ENCODE assay signal across 9 cellular contexts in genomic region chr5:102453716-102454115, GRCh38. TPM values are rescaled to one million over a fixed set of nuclear protein-coding genes. Genes with fewer than 3 reads are reported as not detected.
DNase-seq lines count a peak whose midpoint lies in the region; ATAC-seq, FAIRE-seq and TF ChIP-seq lines count a peak whose summit lies in the region.
"Had no signal": no experiment of that assay in that cellular context is flagged by ENCODE, and none has a peak within 500 bp of the region (broad histone marks: within the 10 kb centered on the region; RNA-seq: fewer than 3 reads in every experiment).

No MANE protein-coding gene starts in this region.

- POLR2A ChIA-PET in HepG2 (lab: Yijun Ruan, JAX) = no interaction called here

- H3K27me3 ChIP-seq in HepG2 (ENCODE audit: control insufficient read depth in 1 of 2, insufficient read depth in 2 of 2, low read length in 2 of 2) = no peaks in the 10 kb centered on the region
- H3K27me3 ChIP-seq: body of pancreas, SJSA1 had no signal

- TF ChIP-seq POLR2A in HepG2 (IDR thresholded peaks at IDR 0.05; ENCODE audit: insufficient read depth in 1 of 2, low read depth in 2 of 2, low read length in 2 of 2) = no peak

- CTCF ChIA-PET in HepG2 (lab: Yijun Ruan, JAX; ENCODE audit: low intra/inter-chr PET ratio, low total read pairs) = no interaction called here

- intact Hi-C loops in HepG2 (cut with micrococcal nuclease; ENCODE audit: unreplicated experiment) = no loop called here

- H3K9me3 ChIP-seq in HepG2 (ENCODE audit: low read length) = peaks cover 9% of the 10 kb centered on the region; the same call in 1 of the 2 replicates
- H3K9me3 ChIP-seq: body of pancreas, SJSA1 had no signal

- no peak overlapping the region for H3K27ac ChIP-seq in HepG2 (ENCODE audit: extremely low read length, insufficient read depth, low read length)
- H3K27ac ChIP-seq: body of pancreas, SJSA1 had no signal

- H3K4me3 ChIP-seq in HepG2 (replicated peaks in 1 of 3; ENCODE audit: insufficient read depth in 1 of 3, low read depth in 2 of 3, low read length in 3 of 3) = peak overlapping the region in 1 of 3 experiments; percentile 27; a peak in 1 of 6 replicates
- H3K4me3 ChIP-seq: body of pancreas, SJSA1 had no signal

- no peak for TF ChIP-seq CTCF in HepG2 (CRISPR knock-in tag; IDR thresholded peaks at IDR 0.05)

- BruUV-seq in HepG2 (replicated peaks; lab: Mats Ljungman, UMichigan) = no TSS peak

- TF ChIP-seq EP300 in HepG2 (IDR thresholded peaks at IDR 0.05; ENCODE audit: low read depth in 2 of 2, low read length in 2 of 2) (no peak), HepG2 (CRISPR knock-in tag; IDR thresholded peaks at IDR 0.05; ENCODE audit: borderline replicate concordance) (no peak)

- H3K4me1 ChIP-seq in HepG2 (ENCODE audit: insufficient read depth, low read length) = no peaks in the 10 kb centered on the region
- H3K4me1 ChIP-seq: body of pancreas, SJSA1 had no signal

- ATAC-seq in GM19023 (IDR thresholded peaks at IDR 0.05; ENCODE audit: unreplicated experiment) (peak; percentile 83), HG02610 (IDR thresholded peaks at IDR 0.05; ENCODE audit: unreplicated experiment) (peak; percentile 93), HepG2 (peak; percentile 73)
- ATAC-seq: body of pancreas had no signal

- H3K4me2 ChIP-seq in HepG2 (ENCODE audit: low read depth, low read length) = peak overlapping the region; percentile 44

- peak overlapping the region; percentile 31 for H2AFZ ChIP-seq in HepG2 (ENCODE audit: low read length)

- no peak overlapping the region for H3K9ac ChIP-seq in HepG2 (ENCODE audit: insufficient read depth, low read depth, low read length)

- TF ChIP-seq RAD21 in HepG2 (CRISPR knock-in tag; IDR thresholded peaks at IDR 0.05) = no peak

- DNase-seq in LHCN-M2 (ENCODE audit: low read depth) (peak; percentile 9), HepG2 (ENCODE audit: low spot score) (no peak), NCI-H1694 treated with DMSO at 0.1 percent for 48 hours (lab: John Stamatoyannopoulos, UW) (no peak), G401 (ENCODE audit: low spot score) (no peak)
- no peak for DNase-seq in activated effector memory CD4-positive, alpha-beta T cell treated with Interleukin-2 at 50 U/mL for 16 hours
- DNase-seq: body of pancreas had no signal

- H4K20me1 ChIP-seq in HepG2 (ENCODE audit: insufficient read depth, low read length) = no peaks in the 10 kb centered on the region

- no peaks in the 10 kb centered on the region for H3K79me2 ChIP-seq in HepG2 (ENCODE audit: insufficient read depth, low read length)

- no peak for FAIRE-seq in HepG2 (lab: Jason Lieb, UNC)

- in situ Hi-C loops in HepG2 (cut with HindIII; ENCODE audit: extremely low pct_ligation_motif_present, low pct_unique_long_range_greater_than_20kb) = no loop called here
- in situ Hi-C loops in G401 (cut with HindIII; ENCODE audit: low sequenced_read_pairs) = no loop called here

- no peaks in the 10 kb centered on the region for H3K36me3 ChIP-seq in HepG2 (replicated peaks in 1 of 2; ENCODE audit: control insufficient read depth in 1 of 2, insufficient read depth in 2 of 2, low read length in 2 of 2)
- H3K36me3 ChIP-seq: SJSA1 had no signal

TF ChIP-seq in HepG2, 621 proteins besides CTCF, POLR2A, EP300 and RAD21:
- TF ChIP-seq ZSCAN25 (CRISPR knock-in tag; IDR thresholded peaks at IDR 0.05) = no peak
- TF ChIP-seq KMT2A (CRISPR knock-in tag; IDR thresholded peaks at IDR 0.05) = no peak
- no peak for TF ChIP-seq NFE2L2 (IDR thresholded peaks at IDR 0.05; ENCODE audit: low read length)
- no peak for TF ChIP-seq RXRA (CRISPR knock-in tag; IDR thresholded peaks at IDR 0.05)
TF ChIP-seq in HepG2: peak in this region for 0.

RNA-seq across cellular contexts. Expression of gene SLCO6A1, which starts 45.1 kb away (rescaled TPM):
- total RNA-seq in LHCN-M2 (2014; rRNA removed) (not detected in 2 replicates), HepG2 (2016; rRNA removed; fragmentation: Illumina TruSeq; extraction: Trizol) (0.31 TPM in 1 of 2 replicates, not detected in the other)
- not detected for polyA plus RNA-seq in LHCN-M2 (2012)
- total RNA-seq in HepG2 (2016; cell fraction: cytosol; rRNA removed; fragmentation: Illumina TruSeq; extraction: Trizol; ENCODE audit: low read depth) = 0.26 and 0.51 TPM in 2 replicates
- 0.06 TPM in 1 of 2 replicates, not detected in the other for total RNA-seq in HepG2 (2016; cell fraction: insoluble cytoplasmic fraction; rRNA removed; fragmentation: Illumina TruSeq; extraction: Trizol)
- 0.17 and 0.31 TPM in 2 replicates for total RNA-seq in HepG2 (2016; cell fraction: membrane; rRNA removed; fragmentation: Illumina TruSeq; extraction: Trizol)
- total RNA-seq in HepG2 (2016; cell fraction: nucleus; rRNA removed; fragmentation: Illumina TruSeq; extraction: Trizol) = 0.22 and 1.0 TPM in 2 replicates
- polyA plus RNA-seq in HepG2 (2011; rRNA removed) = 0.35 and 0.48 TPM in 2 replicates
- polyA plus RNA-seq in HepG2 (2011; cell fraction: cytosol; rRNA removed) = 0.04 TPM in 1 of 2 replicates, not detected in the other
- 0.87 and 2.0 TPM in 2 replicates for polyA plus RNA-seq in HepG2 (2011; cell fraction: nucleus; rRNA removed)
- 0.08 and 0.68 TPM in 2 replicates for polyA plus RNA-seq in HepG2 (2012)
- not detected in 2 replicates for polyA plus RNA-seq in HepG2 (2016; cell fraction: cytosol; fragmentation: Illumina TruSeq; extraction: Trizol; ENCODE audit: low read depth)
- polyA plus RNA-seq in HepG2 (2016; cell fraction: insoluble cytoplasmic fraction; fragmentation: Illumina TruSeq; extraction: Trizol; ENCODE audit: low read depth) = 0.13 TPM in 1 of 2 replicates, not detected in the other
- not detected in 2 replicates for polyA plus RNA-seq in HepG2 (2016; cell fraction: membrane; fragmentation: Illumina TruSeq; extraction: Trizol; ENCODE audit: low read depth)
- 1.5 and 1.7 TPM in 2 replicates for polyA plus RNA-seq in HepG2 (2016; cell fraction: nucleus; fragmentation: Illumina TruSeq; extraction: Trizol; ENCODE audit: insufficient read depth, low read depth)
- polyA minus RNA-seq in HepG2 (2011; rRNA and poly(A)+ RNA removed; ENCODE audit: low replicate concordance) = 0.12 TPM in 1 of 2 replicates, not detected in the other
- polyA minus RNA-seq in HepG2 (2011; cell fraction: cytosol; rRNA and poly(A)+ RNA removed) = not detected in 2 replicates
- 0.39 and 0.99 TPM in 2 replicates for polyA minus RNA-seq in HepG2 (2011; cell fraction: nucleus; rRNA and poly(A)+ RNA removed)
- total RNA-seq in G401 (2014; rRNA removed; shearing (Covaris generic)) = not detected in 2 replicates
- total RNA-seq: body of pancreas, SJSA1 had no signal
